In genomic region chr2:120231974-120232635, GRCh38 we compare ENCODE assay signal across 8 cellular contexts. TPM values are rescaled to one million over a fixed set of nuclear protein-coding genes. Genes with fewer than 3 reads are reported as not detected.
DNase-seq lines count a peak whose midpoint lies in the region; ATAC-seq and TF ChIP-seq lines count a peak whose summit lies in the region.

No MANE protein-coding gene starts in this region.

- DNase-seq in CD8-positive, alpha-beta T cell: peak; percentile 27 to 73 (median 53)
- peak; percentile 32 for DNase-seq in LHCN-M2 (ENCODE audit: low read depth)
- DNase-seq in activated T-cell treated with anti-CD3 and anti-CD28 coated beads for 4 hours: peak; percentile 67
- peak in 1 of 2 donors; percentile 45 for DNase-seq in heart right ventricle
- DNase-seq in stimulated activated CD4-positive, alpha-beta T cell treated with anti-CD3 and anti-CD28 coated beads, Interleukin-15, amount 100 ng/mL, for 48 hours (ENCODE audit: low read depth in 2 of 2): peak; percentile 66 to 70
- DNase-seq in HEK293T (ENCODE audit: extremely low spot score): no peak
- no peak for DNase-seq in cerebellar cortex (ENCODE audit: low spot score)

- CTCF ChIA-PET in CD8-positive, alpha-beta T cell (lab: Charles Lee): interaction anchor here (0.8 to 2.5 kb wide), 10 partner anchors 9 to 475 kb away, joined by 3 to 11 read pairs (median 3); partner anchors contain the start of gene TMEM185B
- CTCF ChIA-PET in HEK293T (lab: Yijun Ruan, JAX): interaction anchor here (0.6 to 0.7 kb wide), 2 partner anchors 590 to 1012 kb away, joined by 4 to 9 read pairs; no protein-coding TSS in a partner anchor

- peak overlapping the region; percentile 60 for H3K27ac ChIP-seq in CD8-positive, alpha-beta T cell (ENCODE audit: low read depth, low read length)
- H3K27ac ChIP-seq in heart right ventricle: peak overlapping the region in 9 of 10 donors; percentile 57 to 89 (median 66)

- H3K27ac Mint-ChIP-seq in CD8-positive, alpha-beta T cell: peak overlapping the region; percentile 92

- peak overlapping the region; percentile 93 for H3K4me3 Mint-ChIP-seq in CD8-positive, alpha-beta T cell

- peaks cover 4% of the 10 kb centered on the region for H3K36me3 Mint-ChIP-seq in CD8-positive, alpha-beta T cell

- H3K36me3 ChIP-seq in CD8-positive, alpha-beta T cell (ENCODE audit: insufficient read depth, low read length): no peaks in the 10 kb centered on the region
- H3K36me3 ChIP-seq in heart right ventricle: no peaks in the 10 kb centered on the region

- H3K9me3 Mint-ChIP-seq in CD8-positive, alpha-beta T cell: no peaks in the 10 kb centered on the region

- POLR2A ChIA-PET in CD8-positive, alpha-beta T cell (lab: Charles Lee): interaction anchor here (0.9 to 3.2 kb wide), 7 partner anchors 10 to 123 kb away, joined by 3 to 18 read pairs (median 7); partner anchors contain the start of genes RALB and TMEM185B
- POLR2A ChIA-PET in HEK293T (lab: Yijun Ruan, JAX): no interaction called here

- peaks cover 39% of the 10 kb centered on the region for H3K4me1 ChIP-seq in CD8-positive, alpha-beta T cell (ENCODE audit: insufficient read depth, low read length)
- H3K4me1 ChIP-seq in heart right ventricle: peaks cover 0 to 35% (median 11%) of the 10 kb centered on the region in 9 donors

- TF ChIP-seq CTCF in CD8-positive, alpha-beta T cell (IDR thresholded peaks at IDR 0.05): no peak
- TF ChIP-seq CTCF in heart right ventricle (IDR thresholded peaks at IDR 0.05): no peak

- peak; percentile 91 for ATAC-seq in CD8-positive, alpha-beta T cell
- ATAC-seq in GM21447 (IDR thresholded peaks at IDR 0.05; ENCODE audit: unreplicated experiment) (peak; percentile 84), heart right ventricle (peak in 6 of 8 donors; percentile 48 to 76 (median 70))

- H3K9me3 ChIP-seq in CD8-positive, alpha-beta T cell (ENCODE audit: low read length): no peaks in the 10 kb centered on the region
- H3K9me3 ChIP-seq in heart right ventricle: no peaks in the 10 kb centered on the region

- H3K27me3 Mint-ChIP-seq in CD8-positive, alpha-beta T cell (ENCODE audit: low read depth): no peaks in the 10 kb centered on the region

- intact Hi-C loops in CD8-positive, alpha-beta T cell (cut with DNase I, micrococcal nuclease): loop anchor here (1.0 to 2.0 kb wide), 4 partner anchors 9 to 473 kb away; partner anchors contain the start of genes RALB (in 2 of the 2), TMEM185B (in 2 of the 2) and PTPN4 (in 1 of the 2)
- intact Hi-C loops in heart right ventricle (cut with DNase I): no loop called here

- H3K4me3 ChIP-seq in CD8-positive, alpha-beta T cell (ENCODE audit: low read depth, low read length): peak overlapping the region; percentile 59
- peak overlapping the region in 9 of 10 donors; percentile 12 to 55 (median 47) for H3K4me3 ChIP-seq in heart right ventricle

- H3K27me3 ChIP-seq in CD8-positive, alpha-beta T cell (ENCODE audit: insufficient read depth, low read length): no peaks in the 10 kb centered on the region
- H3K27me3 ChIP-seq in heart right ventricle: peaks cover 0 to 5% (median 0%) of the 10 kb centered on the region in 7 donors

- 50 to 68% methylated on average over 15 of the region's 15 CpGs for WGBS in heart right ventricle, 2 donors

- peaks cover 57% of the 10 kb centered on the region for H3K4me1 Mint-ChIP-seq in CD8-positive, alpha-beta T cell (ENCODE audit: low read depth)

TF ChIP-seq in HEK293T, 16 proteins besides CTCF, POLR2A, EP300 and RAD21:
- no peak for TF ChIP-seq L3MBTL2 (conservative IDR thresholded peaks at IDR 0.05)

RNA-seq across cellular contexts. Expression of gene TMEM185B, which starts 8.9 kb away (rescaled TPM):
- 10 to 100 TPM; 21.3 to 23.5 TPM for total RNA-seq in CD8-positive, alpha-beta T cell
- total RNA-seq in LHCN-M2 (2014; rRNA removed) (39.8 and 41.6 TPM in 2 replicates), heart right ventricle (10 to 100 TPM; 17.9 to 27.7 (median 23.4) TPM)
- polyA plus RNA-seq in LHCN-M2 (2012): 17.1 TPM
- 10 to 100 TPM in 1 of 2 donors, 1 to 10 TPM in 1; 5.8 to 10.8 TPM for polyA plus RNA-seq in heart right ventricle

RNA-seq across cellular contexts. Expression of gene RALB, which starts 20.5 kb away (rescaled TPM):
- total RNA-seq in CD8-positive, alpha-beta T cell: 1 to 10 TPM; 3.1 to 3.2 TPM
- 66.0 and 69.9 TPM in 2 replicates for total RNA-seq in LHCN-M2 (2014; rRNA removed)
- polyA plus RNA-seq in LHCN-M2 (2012): 60.3 TPM
- total RNA-seq in heart right ventricle: 10 to 100 TPM; 37.0 to 53.8 (median 45.0) TPM
- polyA plus RNA-seq in heart right ventricle: 10 to 100 TPM; 21.9 to 68.1 TPM

Comparison
In these comparisons a context has a peak if more than half of its experiments do, and no peak if none do; other contexts are left out.
1. DNase-seq: peak in CD8-positive, alpha-beta T cell (7 of 7), LHCN-M2 (single experiment), activated T-cell treated with anti-CD3 and anti-CD28 coated beads for 4 hours (single experiment) and stimulated activated CD4-positive, alpha-beta T cell treated with anti-CD3 and anti-CD28 coated beads, Interleukin-15, amount 100 ng/mL, for 48 hours (2 of 2); none in HEK293T (single experiment) and cerebellar cortex (single experiment).
2. RNA of gene RALB, which starts 20.5 kb away (total RNA-seq): 66.0 to 69.9 TPM in LHCN-M2 and 37.0 to 53.8 TPM in heart right ventricle; 3.1 to 3.2 TPM in CD8-positive, alpha-beta T cell; every median in the first group is over 4 times any median in the second.
3. intact Hi-C loops: an anchor here in CD8-positive, alpha-beta T cell (1.0 to 2.0 kb wide); none called in heart right ventricle.
4. Peak in every context shown above with its lines, with median percentiles within 50 percentile points of each other: ATAC-seq.